In genomic region chr16:57044931-57045693, GRCh38 we compare ENCODE assay signal across 10 cellular contexts. TPM values are rescaled to one million over a fixed set of nuclear protein-coding genes. Genes with fewer than 3 reads are reported as not detected.
DNase-seq lines count a peak whose midpoint lies in the region; ATAC-seq, FAIRE-seq and TF ChIP-seq lines count a peak whose summit lies in the region.
"Had no signal": no experiment of that assay in that cellular context is flagged by ENCODE, and none has a peak within 500 bp of the region (broad histone marks: within the 10 kb centered on the region; RNA-seq: fewer than 3 reads in every experiment).

No MANE protein-coding gene starts in this region.

- CTCF ChIA-PET in HepG2 (lab: Yijun Ruan, JAX; ENCODE audit: low intra/inter-chr PET ratio, low total read pairs): interaction anchor here (1.6 to 4.1 kb wide), 2 partner anchors 81 to 252 kb away, joined by 4 to 38 read pairs; no protein-coding TSS in a partner anchor

- H3K27me3 ChIP-seq in HepG2 (ENCODE audit: control insufficient read depth in 1 of 2, insufficient read depth in 2 of 2, low read length in 2 of 2): no peaks in the 10 kb centered on the region; a peak in 1 of 5 replicates
- no peaks in the 10 kb centered on the region for H3K27me3 ChIP-seq in right lobe of liver
- no peaks in the 10 kb centered on the region for H3K27me3 ChIP-seq in tibial artery
- H3K27me3 ChIP-seq in foreskin keratinocyte: no peaks in the 10 kb centered on the region

- 51% methylated on average over 12 of the region's 12 CpGs for WGBS in HepG2 (ENCODE audit: low lambda C conversion rate)
- WGBS in right lobe of liver (ENCODE audit: insufficient coverage, low coverage, low lambda C conversion rate, missing lambda C conversion rate): 83% methylated on average over 8 of the region's 12 CpGs

- TF ChIP-seq CTCF in HepG2 (CRISPR knock-in tag; IDR thresholded peaks at IDR 0.05): no peak
- TF ChIP-seq CTCF in right lobe of liver (IDR thresholded peaks at IDR 0.05): no peak
- no peak for TF ChIP-seq CTCF in tibial artery (IDR thresholded peaks at IDR 0.05)
- TF ChIP-seq CTCF in foreskin keratinocyte (conservative IDR thresholded peaks at IDR 0.05): no peak

- H3K36me3 ChIP-seq in HepG2 (replicated peaks in 1 of 2; ENCODE audit: control insufficient read depth in 1 of 2, insufficient read depth in 2 of 2, low read length in 2 of 2): no peaks in the 10 kb centered on the region
- peaks cover 0 to 5% (median 0%) of the 10 kb centered on the region in 4 donors for H3K36me3 ChIP-seq in right lobe of liver
- peaks cover 5 to 42% (median 22%) of the 10 kb centered on the region in 3 donors for H3K36me3 ChIP-seq in tibial artery

- no peak for TF ChIP-seq EP300 in HepG2 (IDR thresholded peaks at IDR 0.05; ENCODE audit: low read depth in 2 of 2, low read length in 2 of 2)
- no peak for TF ChIP-seq EP300 in HepG2 (CRISPR knock-in tag; IDR thresholded peaks at IDR 0.05; ENCODE audit: borderline replicate concordance)

- peak overlapping the region; percentile 66 for H2AFZ ChIP-seq in HepG2 (ENCODE audit: low read length)

- no peaks in the 10 kb centered on the region for H3K79me2 ChIP-seq in HepG2 (ENCODE audit: insufficient read depth, low read length)

- BruUV-seq in HepG2 (replicated peaks; lab: Mats Ljungman, UMichigan): no TSS peak

- no peaks in the 10 kb centered on the region for H3K9me3 ChIP-seq in HepG2 (ENCODE audit: low read length)
- H3K9me3 ChIP-seq in right lobe of liver: no peaks in the 10 kb centered on the region
- no peaks in the 10 kb centered on the region for H3K9me3 ChIP-seq in tibial artery

- peaks cover 85% of the 10 kb centered on the region for H3K36me3 Mint-ChIP-seq in activated T-helper 2 cell treated with anti-CD3 and anti-CD28 coated beads, Interferon-gamma antibody, Interleukin-2, Interleukin-4, amounts not matched to agents 10 μg/mL and 5 μg/mL and 100 μg/mL, durations not matched to agents 14 hours and 24 hours and 36 hours (ENCODE audit: low read depth)
- H3K36me3 Mint-ChIP-seq in memory B cell: peaks cover 27% of the 10 kb centered on the region

- peak overlapping the region; percentile 38; the same call in 1 of the 2 replicates for H3K9ac ChIP-seq in HepG2 (ENCODE audit: insufficient read depth, low read depth, low read length)

- H3K4me1 ChIP-seq in HepG2 (ENCODE audit: insufficient read depth, low read length) (peaks cover 13% of the 10 kb centered on the region), right lobe of liver (no peaks in the 10 kb centered on the region), tibial artery (peaks cover 0 to 8% (median 6%) of the 10 kb centered on the region in 4 donors), foreskin keratinocyte (peaks cover 5% of the 10 kb centered on the region)

- no peaks in the 10 kb centered on the region for H4K20me1 ChIP-seq in HepG2 (ENCODE audit: insufficient read depth, low read length)

- peak overlapping the region; percentile 79 for H3K4me2 ChIP-seq in HepG2 (ENCODE audit: low read depth, low read length)

- TF ChIP-seq POLR2A in HepG2 (IDR thresholded peaks at IDR 0.05; ENCODE audit: insufficient read depth in 1 of 2, low read depth in 2 of 2, low read length in 2 of 2): no peak
- TF ChIP-seq POLR2A in right lobe of liver (IDR thresholded peaks at IDR 0.05): no peak

- DNase-seq in HepG2 (ENCODE audit: low spot score) (no peak), right lobe of liver (no peak), memory B cell (ENCODE audit: low spot score in 2 of 2) (no peak), tibial artery (no peak), foreskin keratinocyte (no peak)
- DNase-seq in activated T-helper 2 cell treated with anti-CD3 and anti-CD28 coated beads, Interferon-gamma antibody, Interleukin-2, Interleukin-4, amounts not matched to agents 10 μg/mL and 5 μg/mL and 100 μg/mL, durations not matched to agents 14 hours and 24 hours and 36 hours (ENCODE audit: low spot score): no peak
- DNase-seq: KG1, NCI-H1930 had no signal

- peaks cover 40% of the 10 kb centered on the region for H3K4me1 Mint-ChIP-seq in activated T-helper 2 cell treated with anti-CD3 and anti-CD28 coated beads, Interferon-gamma antibody, Interleukin-2, Interleukin-4, amounts not matched to agents 10 μg/mL and 5 μg/mL and 100 μg/mL, durations not matched to agents 14 hours and 24 hours and 36 hours (ENCODE audit: low read depth)
- H3K4me1 Mint-ChIP-seq in memory B cell: peaks cover 65% of the 10 kb centered on the region

- H3K27me3 Mint-ChIP-seq in activated T-helper 2 cell treated with anti-CD3 and anti-CD28 coated beads, Interferon-gamma antibody, Interleukin-2, Interleukin-4, amounts not matched to agents 10 μg/mL and 5 μg/mL and 100 μg/mL, durations not matched to agents 14 hours and 24 hours and 36 hours (ENCODE audit: low read depth): no peaks in the 10 kb centered on the region
- no peaks in the 10 kb centered on the region for H3K27me3 Mint-ChIP-seq in memory B cell

- intact Hi-C loops in HepG2 (cut with micrococcal nuclease; ENCODE audit: unreplicated experiment): loop anchor here (1.0 kb wide), 2 partner anchors 81 to 178 kb away; no protein-coding TSS in a partner anchor
- intact Hi-C loops in right lobe of liver (cut with DNase I): no loop called here
- intact Hi-C loops in activated T-helper 2 cell treated with anti-CD3 and anti-CD28 coated beads, Interferon-gamma antibody, Interleukin-2, Interleukin-4, amounts not matched to agents 10 μg/mL and 5 μg/mL and 100 μg/mL, durations not matched to agents 14 hours and 24 hours and 36 hours (cut with micrococcal nuclease): no loop called here
- intact Hi-C loops in tibial artery (cut with DNase I; ENCODE audit: low total_unique reads): loop anchor here (5.0 kb wide), 1 partner anchor 178 kb away; the partner anchor contains the start of gene SLC12A3

- H3K27ac Mint-ChIP-seq in activated T-helper 2 cell treated with anti-CD3 and anti-CD28 coated beads, Interferon-gamma antibody, Interleukin-2, Interleukin-4, amounts not matched to agents 10 μg/mL and 5 μg/mL and 100 μg/mL, durations not matched to agents 14 hours and 24 hours and 36 hours: peak overlapping the region; percentile 58
- peak overlapping the region; percentile 96 for H3K27ac Mint-ChIP-seq in memory B cell

- H3K4me3 Mint-ChIP-seq in activated T-helper 2 cell treated with anti-CD3 and anti-CD28 coated beads, Interferon-gamma antibody, Interleukin-2, Interleukin-4, amounts not matched to agents 10 μg/mL and 5 μg/mL and 100 μg/mL, durations not matched to agents 14 hours and 24 hours and 36 hours (ENCODE audit: low read depth): no peak overlapping the region
- H3K4me3 Mint-ChIP-seq in memory B cell: peak overlapping the region; percentile 79

- H3K9me3 Mint-ChIP-seq in activated T-helper 2 cell treated with anti-CD3 and anti-CD28 coated beads, Interferon-gamma antibody, Interleukin-2, Interleukin-4, amounts not matched to agents 10 μg/mL and 5 μg/mL and 100 μg/mL, durations not matched to agents 14 hours and 24 hours and 36 hours: no peaks in the 10 kb centered on the region
- peaks cover 4% of the 10 kb centered on the region for H3K9me3 Mint-ChIP-seq in memory B cell

- ATAC-seq in HepG2: no peak
- no peak for ATAC-seq in right lobe of liver
- ATAC-seq in memory B cell (ENCODE audit: low read depth): no peak
- no peak for ATAC-seq in foreskin keratinocyte
- no peak for ATAC-seq in HG02840 (IDR thresholded peaks at IDR 0.05; ENCODE audit: low FRiP score, unreplicated experiment)
- ATAC-seq in HG02623 (IDR thresholded peaks at IDR 0.05; ENCODE audit: unreplicated experiment): no peak

- FAIRE-seq in HepG2 (lab: Jason Lieb, UNC): no peak

- POLR2A ChIA-PET in HepG2 (lab: Yijun Ruan, JAX): interaction anchor here (1.0 kb wide), 1 partner anchor 55 kb away, joined by 3 read pairs; the partner anchor contains the start of gene NLRC5

- no peak for TF ChIP-seq RAD21 in HepG2 (CRISPR knock-in tag; IDR thresholded peaks at IDR 0.05)

- H3K27ac ChIP-seq in HepG2 (ENCODE audit: extremely low read length, insufficient read depth, low read length): no peak overlapping the region
- H3K27ac ChIP-seq in right lobe of liver: no peak overlapping the region
- H3K27ac ChIP-seq in tibial artery: peak overlapping the region; percentile 17 to 53
- no peak overlapping the region for H3K27ac ChIP-seq in foreskin keratinocyte

- in situ Hi-C loops in HepG2 (cut with HindIII; ENCODE audit: extremely low pct_ligation_motif_present, low pct_unique_long_range_greater_than_20kb): no loop called here

- H3K4me3 ChIP-seq in HepG2 (replicated peaks in 1 of 3; ENCODE audit: insufficient read depth in 1 of 3, low read depth in 2 of 3, low read length in 3 of 3) (peak overlapping the region in 1 of 3 experiments; percentile 59; a peak in 2 of 6 replicates), right lobe of liver (no peak overlapping the region), tibial artery (peak overlapping the region in 1 of 2 donors; percentile 27)

RNA-seq across cellular contexts. Expression of gene CPNE2, which starts 47.3 kb away (rescaled TPM):
- total RNA-seq in HepG2 (2016; rRNA removed; fragmentation: Illumina TruSeq; extraction: Trizol): 8.0 and 10.6 TPM in 2 replicates
- 10.8 and 13.6 TPM in 2 replicates for total RNA-seq in HepG2 (2016; cell fraction: cytosol; rRNA removed; fragmentation: Illumina TruSeq; extraction: Trizol; ENCODE audit: low read depth)
- total RNA-seq in HepG2 (2016; cell fraction: insoluble cytoplasmic fraction; rRNA removed; fragmentation: Illumina TruSeq; extraction: Trizol): 8.2 and 9.0 TPM in 2 replicates
- total RNA-seq in HepG2 (2016; cell fraction: membrane; rRNA removed; fragmentation: Illumina TruSeq; extraction: Trizol): 20.7 and 21.8 TPM in 2 replicates
- total RNA-seq in HepG2 (2016; cell fraction: nucleus; rRNA removed; fragmentation: Illumina TruSeq; extraction: Trizol): 5.8 and 6.8 TPM in 2 replicates
- polyA plus RNA-seq in HepG2 (2011; rRNA removed): 23.3 and 33.2 TPM in 2 replicates
- polyA plus RNA-seq in HepG2 (2011; cell fraction: cytosol; rRNA removed): 24.9 and 25.8 TPM in 2 replicates
- 13.9 and 16.9 TPM in 2 replicates for polyA plus RNA-seq in HepG2 (2011; cell fraction: nucleus; rRNA removed)
- 6.6 and 13.1 TPM in 2 replicates for polyA plus RNA-seq in HepG2 (2012)
- polyA plus RNA-seq in HepG2 (2016; cell fraction: cytosol; fragmentation: Illumina TruSeq; extraction: Trizol; ENCODE audit: low read depth): 21.1 and 23.1 TPM in 2 replicates
- polyA plus RNA-seq in HepG2 (2016; cell fraction: insoluble cytoplasmic fraction; fragmentation: Illumina TruSeq; extraction: Trizol; ENCODE audit: low read depth): 12.5 and 15.2 TPM in 2 replicates
- polyA plus RNA-seq in HepG2 (2016; cell fraction: membrane; fragmentation: Illumina TruSeq; extraction: Trizol; ENCODE audit: low read depth): 35.9 and 37.0 TPM in 2 replicates
- polyA plus RNA-seq in HepG2 (2016; cell fraction: nucleus; fragmentation: Illumina TruSeq; extraction: Trizol; ENCODE audit: insufficient read depth, low read depth): 13.9 and 15.0 TPM in 2 replicates
- 37.9 and 50.4 TPM in 2 replicates for polyA minus RNA-seq in HepG2 (2011; rRNA and poly(A)+ RNA removed; ENCODE audit: low replicate concordance)
- polyA minus RNA-seq in HepG2 (2011; cell fraction: cytosol; rRNA and poly(A)+ RNA removed): 6.5 and 10.1 TPM in 2 replicates
- 6.3 and 10.9 TPM in 2 replicates for polyA minus RNA-seq in HepG2 (2011; cell fraction: nucleus; rRNA and poly(A)+ RNA removed)
- 10 to 100 TPM in 3 of 6 experiments, 1 to 10 TPM in 3; 4.0 to 10.9 (median 9.7) TPM for total RNA-seq in right lobe of liver
- total RNA-seq in activated T-helper 2 cell treated with anti-CD3 and anti-CD28 coated beads, Interferon-gamma antibody, Interleukin-2, Interleukin-4, amounts not matched to agents 10 μg/mL and 5 μg/mL and 100 μg/mL, durations not matched to agents 14 hours and 24 hours and 36 hours: 7.6 and 9.9 TPM in 2 replicates
- total RNA-seq in foreskin keratinocyte: 22.9 and 23.5 TPM in 2 replicates
- 30.5 and 33.6 TPM in 2 replicates for polyA plus RNA-seq in foreskin keratinocyte

RNA-seq across cellular contexts. Expression of gene NLRC5, which starts 55.8 kb away (rescaled TPM):
- total RNA-seq in HepG2 (2016; rRNA removed; fragmentation: Illumina TruSeq; extraction: Trizol) (3.1 and 6.3 TPM in 2 replicates), right lobe of liver (10 to 100 TPM in 5 of 6 experiments, 1 to 10 TPM in 1; 4.6 to 25.2 (median 13.3) TPM), foreskin keratinocyte (8.4 and 10.3 TPM in 2 replicates)
- 1.8 and 4.8 TPM in 2 replicates for total RNA-seq in HepG2 (2016; cell fraction: cytosol; rRNA removed; fragmentation: Illumina TruSeq; extraction: Trizol; ENCODE audit: low read depth)
- 3.7 and 4.8 TPM in 2 replicates for total RNA-seq in HepG2 (2016; cell fraction: insoluble cytoplasmic fraction; rRNA removed; fragmentation: Illumina TruSeq; extraction: Trizol)
- total RNA-seq in HepG2 (2016; cell fraction: membrane; rRNA removed; fragmentation: Illumina TruSeq; extraction: Trizol): 2.8 and 2.9 TPM in 2 replicates
- 12.6 and 13.0 TPM in 2 replicates for total RNA-seq in HepG2 (2016; cell fraction: nucleus; rRNA removed; fragmentation: Illumina TruSeq; extraction: Trizol)
- polyA plus RNA-seq in HepG2 (2011; rRNA removed) (12.7 and 15.7 TPM in 2 replicates), foreskin keratinocyte (5.2 and 5.8 TPM in 2 replicates)
- 4.5 and 4.8 TPM in 2 replicates for polyA plus RNA-seq in HepG2 (2011; cell fraction: cytosol; rRNA removed)
- polyA plus RNA-seq in HepG2 (2011; cell fraction: nucleus; rRNA removed): 114 and 130 TPM in 2 replicates
- polyA plus RNA-seq in HepG2 (2012): 3.8 and 11.3 TPM in 2 replicates
- 0.85 and 0.96 TPM in 2 replicates for polyA plus RNA-seq in HepG2 (2016; cell fraction: cytosol; fragmentation: Illumina TruSeq; extraction: Trizol; ENCODE audit: low read depth)
- 3.1 and 3.4 TPM in 2 replicates for polyA plus RNA-seq in HepG2 (2016; cell fraction: insoluble cytoplasmic fraction; fragmentation: Illumina TruSeq; extraction: Trizol; ENCODE audit: low read depth)
- polyA plus RNA-seq in HepG2 (2016; cell fraction: membrane; fragmentation: Illumina TruSeq; extraction: Trizol; ENCODE audit: low read depth): 2.0 and 2.8 TPM in 2 replicates
- polyA plus RNA-seq in HepG2 (2016; cell fraction: nucleus; fragmentation: Illumina TruSeq; extraction: Trizol; ENCODE audit: insufficient read depth, low read depth): 16.8 and 24.4 TPM in 2 replicates
- 21.4 and 102 TPM in 2 replicates for polyA minus RNA-seq in HepG2 (2011; rRNA and poly(A)+ RNA removed; ENCODE audit: low replicate concordance)
- polyA minus RNA-seq in HepG2 (2011; cell fraction: cytosol; rRNA and poly(A)+ RNA removed): 4.4 and 4.9 TPM in 2 replicates
- polyA minus RNA-seq in HepG2 (2011; cell fraction: nucleus; rRNA and poly(A)+ RNA removed): 33.9 and 46.2 TPM in 2 replicates
- total RNA-seq in activated T-helper 2 cell treated with anti-CD3 and anti-CD28 coated beads, Interferon-gamma antibody, Interleukin-2, Interleukin-4, amounts not matched to agents 10 μg/mL and 5 μg/mL and 100 μg/mL, durations not matched to agents 14 hours and 24 hours and 36 hours: 166 and 169 TPM in 2 replicates

Comparison
In these comparisons a context has a peak if more than half of its experiments do, and no peak if none do; other contexts are left out.
1. intact Hi-C loops: an anchor here in HepG2 (1.0 kb wide) and tibial artery (5.0 kb wide); none called in right lobe of liver and activated T-helper 2 cell treated with anti-CD3 and anti-CD28 coated beads, Interferon-gamma antibody, Interleukin-2, Interleukin-4, amounts not matched to agents 10 μg/mL and 5 μg/mL and 100 μg/mL, durations not matched to agents 14 hours and 24 hours and 36 hours.
2. H3K27ac ChIP-seq: peak in tibial artery (2 of 2); none in HepG2 (single experiment), right lobe of liver (0 of 3) and foreskin keratinocyte (single experiment).